ENCODE assay signal across 12 cellular contexts in genomic region chr13:61413572-61413971, GRCh38. TPM values are rescaled to one million over a fixed set of nuclear protein-coding genes. Genes with fewer than 3 reads are reported as not detected.
DNase-seq lines count a peak whose midpoint lies in the region; ATAC-seq lines count a peak whose summit lies in the region.
"Had no signal": no experiment of that assay in that cellular context is flagged by ENCODE, and none has a peak within 500 bp of the region (broad histone marks: within the 10 kb centered on the region; RNA-seq: fewer than 3 reads in every experiment).

No MANE protein-coding gene starts in this region.

- peak overlapping the region; percentile 79 for H2AFZ ChIP-seq in neuron (ENCODE audit: low read depth, low read length)

- ATAC-seq in Right ventricle myocardium superior (ENCODE audit: poor library complexity) (no peak), left cardiac atrium (no peak), left ventricle myocardium superior (no peak)
- ATAC-seq: T-helper 17 cell had no signal

- intact Hi-C loops in Right ventricle myocardium superior (cut with DNase I) = loop anchor here (10.0 kb wide), 1 partner anchor 759 kb away; no protein-coding TSS in a partner anchor
- intact Hi-C loops in left cardiac atrium (cut with DNase I) = loop anchor here in 1 of 2 donors (5.0 to 10.0 kb wide), 4 partner anchors 126 to 759 kb away; no protein-coding TSS in a partner anchor
- intact Hi-C loops in left ventricle myocardium superior (cut with micrococcal nuclease) = no loop called here

- peaks cover 9% of the 10 kb centered on the region for H3K4me1 ChIP-seq in neuron (ENCODE audit: insufficient read depth, low read length)

- peaks cover 9% of the 10 kb centered on the region for H3K27me3 ChIP-seq in neuron (ENCODE audit: insufficient read depth, low read length)

- H3K36me3 ChIP-seq in neuron (ENCODE audit: insufficient read depth, low read length) = no peaks in the 10 kb centered on the region

- DNase-seq in Right ventricle myocardium superior (peak; percentile 36), left cardiac atrium (no peak), left ventricle myocardium superior (peak; percentile 22), NK-92 (lab: John Stamatoyannopoulos, UW; ENCODE audit: unreplicated experiment) (no peak), SIG-M5 (lab: John Stamatoyannopoulos, UW) (no peak)
- no peak for DNase-seq in activated naive CD4-positive, alpha-beta T cell treated with Interleukin-2 at 50 U/mL for 16 hours
- DNase-seq in activated CD4-positive, CD25-positive, alpha-beta regulatory T cell treated with anti-CD3 and anti-CD28 coated beads, Interleukin-2, amount 50 U/mL, for 72 hours = no peak
- DNase-seq: NCI-H774; stimulated activated CD4-positive, alpha-beta T cell treated with anti-CD3 and anti-CD28 coated beads, Interleukin-4, amount 100 ng/mL, for 1 hour; T-helper 17 cell had no signal

- H3K9me3 ChIP-seq in neuron (ENCODE audit: low read length) = no peaks in the 10 kb centered on the region

- H3K4me3 ChIP-seq in neuron (ENCODE audit: low read length) = peak overlapping the region; percentile 51

RNA-seq across cellular contexts. Expression of gene PCDH20, which starts 2.1 kb away (rescaled TPM):
- total RNA-seq in Right ventricle myocardium superior (0.83 TPM), left cardiac atrium (10 to 100 TPM in 1 of 2 donors, 1 to 10 TPM in 1; 8.7 to 34.5 TPM), left ventricle myocardium superior (3.7 TPM)
- total RNA-seq: B cell had no signal

Comparison
In these comparisons a context has a peak if more than half of its experiments do, and no peak if none do; other contexts are left out.
1. DNase-seq: peak in Right ventricle myocardium superior (single experiment) and left ventricle myocardium superior (single experiment); none in left cardiac atrium (single experiment), NK-92 (single experiment), activated naive CD4-positive, alpha-beta T cell treated with Interleukin-2 at 50 U/mL for 16 hours (single experiment), SIG-M5 (single experiment) and activated CD4-positive, CD25-positive, alpha-beta regulatory T cell treated with anti-CD3 and anti-CD28 coated beads, Interleukin-2, amount 50 U/mL, for 72 hours (single experiment).